ENCODE assay signal across 18 cellular contexts in genomic region chr9:124613849-124614248, GRCh38.
"Had no signal": no experiment of that assay in that cellular context is flagged by ENCODE, and none has a peak within 500 bp of the region (broad histone marks: within the 10 kb centered on the region; RNA-seq: fewer than 3 reads in every experiment).

No MANE protein-coding gene starts in this region.

- H3K36me3 ChIP-seq: cardiac muscle cell, left lung, right atrium auricular region had no signal

- ATAC-seq: activated CD8-positive, alpha-beta T cell treated with anti-CD3 and anti-CD28 coated beads, Interleukin-2, amount 10 ng/mL, durations not matched to agents 7 days and 5 days; left lung; natural killer cell; stimulated activated naive B cell treated with anti-CD40 and anti-IgM and Interleukin-4, amounts not matched to agents 10 μg/mL and 1 μg/mL and 100 μg/mL, for 72 hours had no signal

- FAIRE-seq: kidney had no signal

- DNase-seq: activated B cell treated with CpG ODN at 0.5 μM for 24 hours; activated CD4-positive, alpha-beta T cell treated with anti-CD3 and anti-CD28 coated beads for 48 hours; activated CD8-positive, alpha-beta memory T cell treated with anti-CD3 and anti-CD28 coated beads, Interleukin-2, amount 50 U/mL, for 4 hours; activated CD8-positive, alpha-beta T cell treated with anti-CD3 and anti-CD28 coated beads, Interleukin-2, amount 10 ng/mL, durations not matched to agents 7 days and 5 days; activated effector memory CD4-positive, alpha-beta T cell treated with anti-CD3 and anti-CD28 coated beads, Interleukin-2, amount 50 U/mL, for 16 hours; activated T-cell treated with anti-CD3 and anti-CD28 coated beads, Interleukin-2, amount 50 U/mL, for 48 hours; dorsolateral prefrontal cortex; erythroblast; kidney; left lung; natural killer cell; nucleus accumbens; posterior cingulate gyrus; stimulated activated CD4-positive, alpha-beta T cell treated with anti-CD3 and anti-CD28 coated beads, Interleukin-15, amount 100 ng/mL, for 24 hours; stimulated activated CD4-positive, alpha-beta T cell treated with anti-CD3 and anti-CD28 coated beads, Interleukin-4, amount 100 ng/mL, for 1 hour; stimulated activated naive B cell treated with anti-CD40 and anti-IgM and Interleukin-4, amounts not matched to agents 10 μg/mL and 1 μg/mL and 100 μg/mL, for 72 hours had no signal

- H3K27me3 ChIP-seq: cardiac muscle cell, dorsolateral prefrontal cortex, left lung, right atrium auricular region had no signal

- H3K4me3 ChIP-seq: cardiac muscle cell, dorsolateral prefrontal cortex, left lung, right atrium auricular region had no signal

- H3K4me1 ChIP-seq: left lung, right atrium auricular region had no signal

- H3K27ac ChIP-seq: dorsolateral prefrontal cortex, left lung, right atrium auricular region had no signal

- H3K9me3 ChIP-seq: left lung, right atrium auricular region had no signal
